In the genomic region with DNA sequence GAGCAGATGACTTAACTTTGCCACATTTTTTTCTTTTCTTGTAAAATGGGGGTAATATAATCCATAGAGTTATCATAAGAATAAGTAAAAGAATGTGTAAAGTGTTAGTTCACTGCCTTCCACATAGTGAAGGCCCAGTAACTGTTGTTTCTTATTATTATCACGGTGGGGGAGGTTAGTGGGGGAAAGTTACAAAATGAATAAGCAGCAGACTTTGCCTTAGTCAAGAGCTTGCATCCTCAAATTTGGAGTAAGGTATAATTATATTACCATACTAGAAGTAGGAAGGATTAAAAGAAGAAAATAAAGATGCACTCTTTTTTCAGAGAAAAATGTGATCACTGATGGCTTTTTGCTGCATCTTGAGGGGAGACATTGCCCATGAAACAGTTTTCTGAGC, we compare ENCODE assay signal across 14 cellular contexts.
"Had no signal": no experiment of that assay in that cellular context is flagged by ENCODE, and none has a peak within 500 bp of the region (broad histone marks: within the 10 kb centered on the region; RNA-seq: fewer than 3 reads in every experiment).

No MANE protein-coding gene starts in this region.

- H3K4me3 ChIP-seq: mucosa of descending colon, skin epidermis, upper lobe of left lung had no signal

- H3K36me3 Mint-ChIP-seq: activated naive CD8-positive, alpha-beta T cell treated with anti-CD3 and anti-CD28 coated beads for 36 hours; T-cell had no signal

- H3K9me3 Mint-ChIP-seq: activated CD4-positive, alpha-beta memory T cell treated with anti-CD3 and anti-CD28 coated beads, Interleukin-2, amount 10 ng/mL, durations not matched to agents 7 days and 5 days; activated naive CD8-positive, alpha-beta T cell treated with anti-CD3 and anti-CD28 coated beads for 36 hours; nephron; T-cell had no signal

- ATAC-seq: activated CD4-positive, alpha-beta T cell treated with anti-CD3 and anti-CD28 coated beads for 36 hours; effector memory CD8-positive, alpha-beta T cell; T-cell had no signal

- H3K27me3 ChIP-seq: upper lobe of left lung had no signal

- H3K4me1 Mint-ChIP-seq: activated CD4-positive, alpha-beta memory T cell treated with anti-CD3 and anti-CD28 coated beads, Interleukin-2, amount 10 ng/mL, durations not matched to agents 7 days and 5 days; activated CD4-positive, alpha-beta T cell treated with anti-CD3 and anti-CD28 coated beads for 36 hours; activated naive CD8-positive, alpha-beta T cell treated with anti-CD3 and anti-CD28 coated beads for 36 hours; T-cell had no signal

- H3K27ac ChIP-seq: epithelial cell of prostate had no signal

- DNase-seq: activated CD4-positive, alpha-beta memory T cell treated with anti-CD3 and anti-CD28 coated beads, Interleukin-2, amount 10 ng/mL, durations not matched to agents 7 days and 5 days; activated CD4-positive, alpha-beta T cell treated with anti-CD3 and anti-CD28 coated beads for 36 hours; activated gamma-delta T cell; activated naive CD8-positive, alpha-beta T cell treated with anti-CD3 and anti-CD28 coated beads for 36 hours; activated T-cell treated with anti-CD3 and anti-CD28 coated beads, Interleukin-2, amount 50 U/mL, for 48 hours; effector memory CD8-positive, alpha-beta T cell; occipital lobe; T-cell; T1000; upper lobe of left lung had no signal

- H3K27ac Mint-ChIP-seq: activated CD4-positive, alpha-beta memory T cell treated with anti-CD3 and anti-CD28 coated beads, Interleukin-2, amount 10 ng/mL, durations not matched to agents 7 days and 5 days; activated CD4-positive, alpha-beta T cell treated with anti-CD3 and anti-CD28 coated beads for 36 hours; activated naive CD8-positive, alpha-beta T cell treated with anti-CD3 and anti-CD28 coated beads for 36 hours; effector memory CD8-positive, alpha-beta T cell; T-cell had no signal

- H3K36me3 ChIP-seq: upper lobe of left lung had no signal

- H3K27me3 Mint-ChIP-seq: activated CD4-positive, alpha-beta memory T cell treated with anti-CD3 and anti-CD28 coated beads, Interleukin-2, amount 10 ng/mL, durations not matched to agents 7 days and 5 days; effector memory CD8-positive, alpha-beta T cell; T-cell had no signal

- H3K4me3 Mint-ChIP-seq: activated CD4-positive, alpha-beta memory T cell treated with anti-CD3 and anti-CD28 coated beads, Interleukin-2, amount 10 ng/mL, durations not matched to agents 7 days and 5 days; activated CD4-positive, alpha-beta T cell treated with anti-CD3 and anti-CD28 coated beads for 36 hours; activated naive CD8-positive, alpha-beta T cell treated with anti-CD3 and anti-CD28 coated beads for 36 hours; effector memory CD8-positive, alpha-beta T cell; nephron; T-cell had no signal

- H3K9me3 ChIP-seq: mucosa of descending colon, upper lobe of left lung had no signal
